In the genomic region with DNA sequence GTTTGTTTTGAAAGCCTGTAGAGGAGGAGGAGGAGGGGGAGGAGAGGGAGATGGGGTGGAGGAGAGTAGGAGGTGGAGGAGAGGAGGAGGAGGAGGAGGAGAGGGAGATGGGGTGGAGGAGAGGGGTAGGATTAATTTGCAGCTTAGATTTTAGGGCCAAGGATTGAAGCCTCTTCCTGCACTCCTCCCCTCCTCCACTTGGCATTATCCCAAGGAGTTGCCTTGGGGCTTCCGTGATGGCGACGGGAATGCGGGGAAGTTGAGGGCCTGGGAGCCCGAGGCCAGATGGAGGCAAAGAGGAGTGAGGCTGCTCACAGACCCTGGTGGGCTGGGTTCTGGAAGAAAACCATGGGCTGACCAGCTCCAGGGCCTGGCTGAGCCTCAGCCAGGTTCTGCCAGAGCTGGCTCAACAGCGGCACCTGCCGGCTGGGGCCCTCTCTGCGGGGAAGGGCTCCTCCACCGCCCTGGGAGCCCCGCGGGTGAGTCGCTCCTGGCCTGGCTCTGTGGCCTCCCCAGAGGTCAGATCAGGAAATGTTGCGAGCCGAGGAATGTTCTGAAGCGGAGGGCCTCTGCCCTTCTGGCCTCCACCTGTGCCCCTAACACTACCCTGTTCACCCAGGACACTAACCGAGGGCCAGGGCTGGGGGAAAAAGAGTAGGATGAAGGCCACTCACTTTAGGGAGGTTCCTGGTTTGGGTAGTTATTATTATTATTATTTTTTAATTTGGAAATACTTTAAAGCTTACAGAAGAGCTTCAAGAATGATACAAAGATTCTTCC, we compare ENCODE assay signal across 8 cellular contexts. TPM values are rescaled to one million over a fixed set of nuclear protein-coding genes. Genes with fewer than 3 reads are reported as not detected.
DNase-seq lines count a peak whose midpoint lies in the region; ATAC-seq and TF ChIP-seq lines count a peak whose summit lies in the region.

No MANE protein-coding gene starts in this region.

- peak; percentile 96 to 99 (median 96) for ATAC-seq in heart left ventricle

- TF ChIP-seq POLR2A in adrenal gland (IDR thresholded peaks at IDR 0.05) (peak; percentile 5 to 22), heart left ventricle (IDR thresholded peaks at IDR 0.05) (no peak)

- WGBS in adrenal gland, 4 donors = 0 to 4% (median 0%) methylated on average over 3 to 16 of the region's 16 CpGs
- WGBS in heart left ventricle, 4 donors = 1 to 2% (median 1%) methylated on average over 14 to 16 of the region's 16 CpGs

- H3K36me3 ChIP-seq in adrenal gland (replicated peaks in 1 of 2) (no peaks in the 10 kb centered on the region), heart left ventricle (no peaks in the 10 kb centered on the region)

- no peaks in the 10 kb centered on the region for H3K9me3 ChIP-seq in adrenal gland (replicated peaks in 1 of 3)
- no peaks in the 10 kb centered on the region for H3K9me3 ChIP-seq in heart left ventricle

- TF ChIP-seq CTCF in adrenal gland (IDR thresholded peaks at IDR 0.05) (peak; percentile 98 to 100 (median 99)), heart left ventricle (IDR thresholded peaks at IDR 0.05) (peak; percentile 97 to 100 (median 99))

- H3K27ac ChIP-seq in adrenal gland (peak overlapping the region in 3 of 5 donors; percentile 1 to 68 (median 42)), heart left ventricle (peak overlapping the region in 10 of 12 donors; percentile 32 to 74 (median 53))

- H3K27me3 ChIP-seq in adrenal gland (no peaks in the 10 kb centered on the region), heart left ventricle (no peaks in the 10 kb centered on the region)

- intact Hi-C loops in adrenal gland (cut with DNase I) (loop anchor here (5.0 kb wide), 1 partner anchor 60 kb away; the partner anchor contains the start of gene ACBD4 (in 2 of the 2)), heart left ventricle (cut with DNase I) (loop anchor here (1.0 to 10.0 kb wide), 7 partner anchors 35 to 283 kb away; partner anchors contain the start of genes ACBD4 (in 10 of the 10), GFAP (in 4 of the 10), HEXIM2 (in 2 of the 10) and HEXIM1 (in 1 of the 10)), posterior vena cava (cut with DNase I) (loop anchor here (2.0 to 5.0 kb wide), 3 partner anchors 60 to 275 kb away; partner anchors contain the start of gene ACBD4 (in 2 of the 2))

- DNase-seq in DMS 273 (lab: John Stamatoyannopoulos, UW; ENCODE audit: unreplicated experiment) = peak; percentile 96
- peak; percentile 71 for DNase-seq in GOT3 (lab: John Stamatoyannopoulos, UW)
- DNase-seq in NCI-H1105 (lab: John Stamatoyannopoulos, UW) = peak; percentile 67
- peak; percentile 56 to 86 for DNase-seq in SW 1271 (lab: John Stamatoyannopoulos, UW)
- DNase-seq in adrenal gland = peak; percentile 94 to 97 (median 95)
- DNase-seq in heart left ventricle = peak; percentile 88 to 97 (median 93)
- peak; percentile 97 for DNase-seq in posterior vena cava (ENCODE audit: low spot score)
- DNase-seq in ureter (ENCODE audit: low spot score) = peak; percentile 91

- H3K4me3 ChIP-seq in adrenal gland = no peak overlapping the region
- H3K4me3 ChIP-seq in heart left ventricle = peak overlapping the region in 1 of 12 donors; percentile 21

- H3K4me1 ChIP-seq in adrenal gland (replicated peaks in 1 of 2) (peaks cover 0 to 3% of the 10 kb centered on the region in 2 donors), heart left ventricle (peaks cover 0 to 18% (median 6%) of the 10 kb centered on the region in 12 donors)

RNA-seq across cellular contexts. Expression of gene FMNL1, which starts 23.9 kb away (rescaled TPM):
- total RNA-seq in adrenal gland = 10 to 100 TPM in 6 of 8 donors, 1 to 10 TPM in 2; 6.7 to 20.3 (median 15.3) TPM
- 10 to 100 TPM in 2 of 3 donors, 1 to 10 TPM in 1; 3.6 to 31.9 (median 13.7) TPM for polyA plus RNA-seq in adrenal gland
- total RNA-seq in heart left ventricle = 10 to 100 TPM in 5 of 9 donors, 1 to 10 TPM in 4; 6.4 to 52.8 (median 10.3) TPM
- 1 to 10 TPM; 5.4 to 7.8 TPM for polyA plus RNA-seq in heart left ventricle
- 10 to 100 TPM; 19.5 to 28.2 TPM for total RNA-seq in posterior vena cava
- 19.4 TPM for total RNA-seq in ureter

RNA-seq across cellular contexts. Expression of gene HEXIM2, which starts 36.1 kb away (rescaled TPM):
- total RNA-seq in adrenal gland (10 to 100 TPM in 7 of 8 donors, 1 to 10 TPM in 1; 8.5 to 28.1 (median 17.6) TPM), heart left ventricle (1 to 10 TPM; 3.9 to 7.5 (median 5.7) TPM), posterior vena cava (1 to 10 TPM; 1.6 to 3.0 TPM), ureter (8.0 TPM)
- polyA plus RNA-seq in adrenal gland (10 to 100 TPM in 2 of 3 donors, 1 to 10 TPM in 1; 4.5 to 18.0 (median 14.7) TPM), heart left ventricle (1 to 10 TPM; 3.4 to 6.4 TPM)

RNA-seq across cellular contexts. Expression of gene HEXIM1, which starts 49.5 kb away (rescaled TPM):
- total RNA-seq in adrenal gland = 100 to 1,000 TPM in 1 of 8 donors, 10 to 100 TPM in 7; 25.1 to 159 (median 46.8) TPM
- 10 to 100 TPM; 23.3 to 26.0 (median 24.4) TPM for polyA plus RNA-seq in adrenal gland
- 10 to 100 TPM; 14.4 to 28.7 (median 22.5) TPM for total RNA-seq in heart left ventricle
- polyA plus RNA-seq in heart left ventricle = 10 to 100 TPM; 11.9 to 12.4 TPM
- total RNA-seq in posterior vena cava = 10 to 100 TPM; 40.6 to 46.9 TPM
- total RNA-seq in ureter = 47.0 TPM

Comparison
In these comparisons a context has a peak if more than half of its experiments do, and no peak if none do; other contexts are left out.
1. POLR2A ChIP-seq: peak in adrenal gland (2 of 2); none in heart left ventricle (0 of 2).
2. Peak in every context shown above with its lines, with median percentiles within 50 percentile points of each other: DNase-seq.